ENCODE assay signal across 1 cellular context in the genomic region with DNA sequence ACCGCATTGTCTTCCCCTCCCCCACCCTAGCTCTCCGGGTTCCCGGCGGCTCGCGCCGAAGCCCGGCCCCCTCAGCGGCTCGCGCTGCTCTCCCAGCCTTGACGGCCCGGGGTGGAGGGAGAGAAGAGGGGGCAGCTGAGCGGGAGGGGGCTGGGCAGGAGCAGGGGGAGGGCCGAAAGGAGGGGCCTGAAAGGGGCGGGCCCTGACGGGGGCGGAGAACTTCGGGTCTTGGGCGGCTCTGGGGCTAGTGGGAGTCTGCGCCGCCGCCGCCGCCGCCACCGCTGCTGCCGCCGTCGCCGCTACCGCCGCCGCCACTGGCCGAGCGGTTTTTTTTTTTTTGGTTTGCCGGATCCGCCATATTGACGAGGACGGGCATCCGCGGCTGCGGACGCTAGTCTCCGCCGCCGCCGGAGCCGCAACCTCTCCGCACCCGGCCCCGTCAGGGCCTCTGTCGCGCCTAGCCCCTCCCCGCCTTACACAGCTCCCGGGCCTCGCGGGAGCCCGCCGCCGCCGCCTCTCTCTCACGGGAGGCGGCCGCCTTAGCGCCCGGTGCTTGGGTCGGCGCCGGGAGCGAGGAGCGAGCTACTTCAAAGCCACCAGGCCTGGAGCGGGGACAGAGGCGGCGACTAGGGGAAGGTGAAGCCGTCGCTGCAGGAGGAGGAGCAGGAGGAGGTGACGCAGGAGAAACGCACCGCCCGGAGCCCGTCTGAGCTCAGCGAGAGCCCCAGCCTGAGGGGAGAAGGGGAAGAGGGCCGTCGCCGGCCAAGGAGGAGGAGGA.
TF ChIP-seq lines count a peak whose summit lies in the region.

A gene with protein sequence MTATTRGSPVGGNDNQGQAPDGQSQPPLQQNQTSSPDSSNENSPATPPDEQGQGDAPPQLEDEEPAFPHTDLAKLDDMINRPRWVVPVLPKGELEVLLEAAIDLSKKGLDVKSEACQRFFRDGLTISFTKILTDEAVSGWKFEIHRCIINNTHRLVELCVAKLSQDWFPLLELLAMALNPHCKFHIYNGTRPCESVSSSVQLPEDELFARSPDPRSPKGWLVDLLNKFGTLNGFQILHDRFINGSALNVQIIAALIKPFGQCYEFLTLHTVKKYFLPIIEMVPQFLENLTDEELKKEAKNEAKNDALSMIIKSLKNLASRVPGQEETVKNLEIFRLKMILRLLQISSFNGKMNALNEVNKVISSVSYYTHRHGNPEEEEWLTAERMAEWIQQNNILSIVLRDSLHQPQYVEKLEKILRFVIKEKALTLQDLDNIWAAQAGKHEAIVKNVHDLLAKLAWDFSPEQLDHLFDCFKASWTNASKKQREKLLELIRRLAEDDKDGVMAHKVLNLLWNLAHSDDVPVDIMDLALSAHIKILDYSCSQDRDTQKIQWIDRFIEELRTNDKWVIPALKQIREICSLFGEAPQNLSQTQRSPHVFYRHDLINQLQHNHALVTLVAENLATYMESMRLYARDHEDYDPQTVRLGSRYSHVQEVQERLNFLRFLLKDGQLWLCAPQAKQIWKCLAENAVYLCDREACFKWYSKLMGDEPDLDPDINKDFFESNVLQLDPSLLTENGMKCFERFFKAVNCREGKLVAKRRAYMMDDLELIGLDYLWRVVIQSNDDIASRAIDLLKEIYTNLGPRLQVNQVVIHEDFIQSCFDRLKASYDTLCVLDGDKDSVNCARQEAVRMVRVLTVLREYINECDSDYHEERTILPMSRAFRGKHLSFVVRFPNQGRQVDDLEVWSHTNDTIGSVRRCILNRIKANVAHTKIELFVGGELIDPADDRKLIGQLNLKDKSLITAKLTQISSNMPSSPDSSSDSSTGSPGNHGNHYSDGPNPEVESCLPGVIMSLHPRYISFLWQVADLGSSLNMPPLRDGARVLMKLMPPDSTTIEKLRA (N-terminal part only) (plus strand): TSS at position 341 of the 778 bp plus-strand sequence. CDS start 38,184 bp downstream, outside the sequence.

TF ChIP-seq in K562, 482 proteins besides CTCF, POLR2A, EP300 and RAD21 (continues in another document):
- TF ChIP-seq, protein P1, sequence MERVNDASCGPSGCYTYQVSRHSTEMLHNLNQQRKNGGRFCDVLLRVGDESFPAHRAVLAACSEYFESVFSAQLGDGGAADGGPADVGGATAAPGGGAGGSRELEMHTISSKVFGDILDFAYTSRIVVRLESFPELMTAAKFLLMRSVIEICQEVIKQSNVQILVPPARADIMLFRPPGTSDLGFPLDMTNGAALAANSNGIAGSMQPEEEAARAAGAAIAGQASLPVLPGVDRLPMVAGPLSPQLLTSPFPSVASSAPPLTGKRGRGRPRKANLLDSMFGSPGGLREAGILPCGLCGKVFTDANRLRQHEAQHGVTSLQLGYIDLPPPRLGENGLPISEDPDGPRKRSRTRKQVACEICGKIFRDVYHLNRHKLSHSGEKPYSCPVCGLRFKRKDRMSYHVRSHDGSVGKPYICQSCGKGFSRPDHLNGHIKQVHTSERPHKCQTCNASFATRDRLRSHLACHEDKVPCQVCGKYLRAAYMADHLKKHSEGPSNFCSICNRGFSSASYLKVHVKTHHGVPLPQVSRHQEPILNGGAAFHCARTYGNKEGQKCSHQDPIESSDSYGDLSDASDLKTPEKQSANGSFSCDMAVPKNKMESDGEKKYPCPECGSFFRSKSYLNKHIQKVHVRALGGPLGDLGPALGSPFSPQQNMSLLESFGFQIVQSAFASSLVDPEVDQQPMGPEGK (CRISPR knock-in tag; IDR thresholded peaks at IDR 0.05; ENCODE audit: borderline replicate concordance) = no peak
- TF ChIP-seq ZNF347 (CRISPR knock-in tag; IDR thresholded peaks at IDR 0.05; ENCODE audit: low read depth) (no peak), NFRKB (IDR thresholded peaks at IDR 0.05; ENCODE audit: low read depth) (no peak), SMAD1 (IDR thresholded peaks at IDR 0.05; ENCODE audit: low read depth, low read length, partially characterized antibody) (no peak), RFX1 (IDR thresholded peaks at IDR 0.05) (no peak), ZNF224 (CRISPR knock-in tag; IDR thresholded peaks at IDR 0.05) (no peak), CREM (IDR thresholded peaks at IDR 0.05; ENCODE audit: low read depth) (peak; percentile 4; the same call in 1 of the 2 replicates), HDAC1 (IDR thresholded peaks at IDR 0.05) (no peak), ZNF785 (CRISPR knock-in tag; IDR thresholded peaks at IDR 0.05) (no peak), HEY1 (CRISPR knock-in tag; IDR thresholded peaks at IDR 0.05; ENCODE audit: borderline replicate concordance) (no peak), ZNF589 (CRISPR knock-in tag; IDR thresholded peaks at IDR 0.05; ENCODE audit: low read depth) (no peak), SIRT6 (IDR thresholded peaks at IDR 0.05; ENCODE audit: low read depth, low read length) (no peak), TRIM24 (IDR thresholded peaks at IDR 0.05) (no peak), POLR3G (IDR thresholded peaks at IDR 0.05; ENCODE audit: extremely low read depth, insufficient read length, insufficient replicate concordance) (no peak), ZNF668 (CRISPR knock-in tag; IDR thresholded peaks at IDR 0.05) (no peak), TAF9B (IDR thresholded peaks at IDR 0.05; ENCODE audit: partially characterized antibody) (no peak), CAMTA2 (CRISPR knock-in tag; conservative IDR thresholded peaks at IDR 0.05) (no peak), HNRNPL (IDR thresholded peaks at IDR 0.05; ENCODE audit: low read depth, low read length) (no peak), NR2C2 (CRISPR knock-in tag; IDR thresholded peaks at IDR 0.05) (no peak), NR2C2 (tag; IDR thresholded peaks at IDR 0.05) (no peak), DPF2 (IDR thresholded peaks at IDR 0.05) (no peak), CC2D1A (IDR thresholded peaks at IDR 0.05) (no peak), POLR2G (IDR thresholded peaks at IDR 0.05; ENCODE audit: low read depth, low read length) (peak; percentile 75), ZNF551 (CRISPR knock-in tag; IDR thresholded peaks at IDR 0.05) (no peak), ZNF584 (CRISPR knock-in tag; IDR thresholded peaks at IDR 0.05; ENCODE audit: low read depth) (no peak), ATF7 (IDR thresholded peaks at IDR 0.05) (no peak)
- TF ChIP-seq, protein P2, sequence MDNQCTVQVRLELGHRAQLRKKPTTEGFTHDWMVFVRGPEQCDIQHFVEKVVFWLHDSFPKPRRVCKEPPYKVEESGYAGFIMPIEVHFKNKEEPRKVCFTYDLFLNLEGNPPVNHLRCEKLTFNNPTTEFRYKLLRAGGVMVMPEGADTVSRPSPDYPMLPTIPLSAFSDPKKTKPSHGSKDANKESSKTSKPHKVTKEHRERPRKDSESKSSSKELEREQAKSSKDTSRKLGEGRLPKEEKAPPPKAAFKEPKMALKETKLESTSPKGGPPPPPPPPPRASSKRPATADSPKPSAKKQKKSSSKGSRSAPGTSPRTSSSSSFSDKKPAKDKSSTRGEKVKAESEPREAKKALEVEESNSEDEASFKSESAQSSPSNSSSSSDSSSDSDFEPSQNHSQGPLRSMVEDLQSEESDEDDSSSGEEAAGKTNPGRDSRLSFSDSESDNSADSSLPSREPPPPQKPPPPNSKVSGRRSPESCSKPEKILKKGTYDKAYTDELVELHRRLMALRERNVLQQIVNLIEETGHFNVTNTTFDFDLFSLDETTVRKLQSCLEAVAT (IDR thresholded peaks at IDR 0.05) = no peak; a peak in 2 of 4 replicates
- TF ChIP-seq, protein P3, sequence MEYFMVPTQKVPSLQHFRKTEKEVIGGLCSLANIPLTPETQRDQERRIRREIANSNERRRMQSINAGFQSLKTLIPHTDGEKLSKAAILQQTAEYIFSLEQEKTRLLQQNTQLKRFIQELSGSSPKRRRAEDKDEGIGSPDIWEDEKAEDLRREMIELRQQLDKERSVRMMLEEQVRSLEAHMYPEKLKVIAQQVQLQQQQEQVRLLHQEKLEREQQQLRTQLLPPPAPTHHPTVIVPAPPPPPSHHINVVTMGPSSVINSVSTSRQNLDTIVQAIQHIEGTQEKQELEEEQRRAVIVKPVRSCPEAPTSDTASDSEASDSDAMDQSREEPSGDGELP (CRISPR knock-in tag; IDR thresholded peaks at IDR 0.05; ENCODE audit: borderline replicate concordance) = no peak
- TF ChIP-seq, protein P4, sequence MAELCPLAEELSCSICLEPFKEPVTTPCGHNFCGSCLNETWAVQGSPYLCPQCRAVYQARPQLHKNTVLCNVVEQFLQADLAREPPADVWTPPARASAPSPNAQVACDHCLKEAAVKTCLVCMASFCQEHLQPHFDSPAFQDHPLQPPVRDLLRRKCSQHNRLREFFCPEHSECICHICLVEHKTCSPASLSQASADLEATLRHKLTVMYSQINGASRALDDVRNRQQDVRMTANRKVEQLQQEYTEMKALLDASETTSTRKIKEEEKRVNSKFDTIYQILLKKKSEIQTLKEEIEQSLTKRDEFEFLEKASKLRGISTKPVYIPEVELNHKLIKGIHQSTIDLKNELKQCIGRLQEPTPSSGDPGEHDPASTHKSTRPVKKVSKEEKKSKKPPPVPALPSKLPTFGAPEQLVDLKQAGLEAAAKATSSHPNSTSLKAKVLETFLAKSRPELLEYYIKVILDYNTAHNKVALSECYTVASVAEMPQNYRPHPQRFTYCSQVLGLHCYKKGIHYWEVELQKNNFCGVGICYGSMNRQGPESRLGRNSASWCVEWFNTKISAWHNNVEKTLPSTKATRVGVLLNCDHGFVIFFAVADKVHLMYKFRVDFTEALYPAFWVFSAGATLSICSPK (IDR thresholded peaks at IDR 0.05; ENCODE audit: borderline replicate concordance) = no peak
- TF ChIP-seq, protein P5, sequence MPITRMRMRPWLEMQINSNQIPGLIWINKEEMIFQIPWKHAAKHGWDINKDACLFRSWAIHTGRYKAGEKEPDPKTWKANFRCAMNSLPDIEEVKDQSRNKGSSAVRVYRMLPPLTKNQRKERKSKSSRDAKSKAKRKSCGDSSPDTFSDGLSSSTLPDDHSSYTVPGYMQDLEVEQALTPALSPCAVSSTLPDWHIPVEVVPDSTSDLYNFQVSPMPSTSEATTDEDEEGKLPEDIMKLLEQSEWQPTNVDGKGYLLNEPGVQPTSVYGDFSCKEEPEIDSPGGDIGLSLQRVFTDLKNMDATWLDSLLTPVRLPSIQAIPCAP (CRISPR knock-in tag; IDR thresholded peaks at IDR 0.05; ENCODE audit: borderline replicate concordance) = no peak
- TF ChIP-seq, protein P6, sequence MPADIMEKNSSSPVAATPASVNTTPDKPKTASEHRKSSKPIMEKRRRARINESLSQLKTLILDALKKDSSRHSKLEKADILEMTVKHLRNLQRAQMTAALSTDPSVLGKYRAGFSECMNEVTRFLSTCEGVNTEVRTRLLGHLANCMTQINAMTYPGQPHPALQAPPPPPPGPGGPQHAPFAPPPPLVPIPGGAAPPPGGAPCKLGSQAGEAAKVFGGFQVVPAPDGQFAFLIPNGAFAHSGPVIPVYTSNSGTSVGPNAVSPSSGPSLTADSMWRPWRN (IDR thresholded peaks at IDR 0.05; ENCODE audit: low read depth) = no peak
- TF ChIP-seq, protein P7, sequence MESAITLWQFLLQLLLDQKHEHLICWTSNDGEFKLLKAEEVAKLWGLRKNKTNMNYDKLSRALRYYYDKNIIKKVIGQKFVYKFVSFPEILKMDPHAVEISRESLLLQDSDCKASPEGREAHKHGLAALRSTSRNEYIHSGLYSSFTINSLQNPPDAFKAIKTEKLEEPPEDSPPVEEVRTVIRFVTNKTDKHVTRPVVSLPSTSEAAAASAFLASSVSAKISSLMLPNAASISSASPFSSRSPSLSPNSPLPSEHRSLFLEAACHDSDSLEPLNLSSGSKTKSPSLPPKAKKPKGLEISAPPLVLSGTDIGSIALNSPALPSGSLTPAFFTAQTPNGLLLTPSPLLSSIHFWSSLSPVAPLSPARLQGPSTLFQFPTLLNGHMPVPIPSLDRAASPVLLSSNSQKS (CRISPR knock-in tag; IDR thresholded peaks at IDR 0.05) = no peak
- TF ChIP-seq, protein P8, sequence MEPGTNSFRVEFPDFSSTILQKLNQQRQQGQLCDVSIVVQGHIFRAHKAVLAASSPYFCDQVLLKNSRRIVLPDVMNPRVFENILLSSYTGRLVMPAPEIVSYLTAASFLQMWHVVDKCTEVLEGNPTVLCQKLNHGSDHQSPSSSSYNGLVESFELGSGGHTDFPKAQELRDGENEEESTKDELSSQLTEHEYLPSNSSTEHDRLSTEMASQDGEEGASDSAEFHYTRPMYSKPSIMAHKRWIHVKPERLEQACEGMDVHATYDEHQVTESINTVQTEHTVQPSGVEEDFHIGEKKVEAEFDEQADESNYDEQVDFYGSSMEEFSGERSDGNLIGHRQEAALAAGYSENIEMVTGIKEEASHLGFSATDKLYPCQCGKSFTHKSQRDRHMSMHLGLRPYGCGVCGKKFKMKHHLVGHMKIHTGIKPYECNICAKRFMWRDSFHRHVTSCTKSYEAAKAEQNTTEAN (CRISPR knock-in tag; IDR thresholded peaks at IDR 0.05) = no peak
- TF ChIP-seq, protein P9, sequence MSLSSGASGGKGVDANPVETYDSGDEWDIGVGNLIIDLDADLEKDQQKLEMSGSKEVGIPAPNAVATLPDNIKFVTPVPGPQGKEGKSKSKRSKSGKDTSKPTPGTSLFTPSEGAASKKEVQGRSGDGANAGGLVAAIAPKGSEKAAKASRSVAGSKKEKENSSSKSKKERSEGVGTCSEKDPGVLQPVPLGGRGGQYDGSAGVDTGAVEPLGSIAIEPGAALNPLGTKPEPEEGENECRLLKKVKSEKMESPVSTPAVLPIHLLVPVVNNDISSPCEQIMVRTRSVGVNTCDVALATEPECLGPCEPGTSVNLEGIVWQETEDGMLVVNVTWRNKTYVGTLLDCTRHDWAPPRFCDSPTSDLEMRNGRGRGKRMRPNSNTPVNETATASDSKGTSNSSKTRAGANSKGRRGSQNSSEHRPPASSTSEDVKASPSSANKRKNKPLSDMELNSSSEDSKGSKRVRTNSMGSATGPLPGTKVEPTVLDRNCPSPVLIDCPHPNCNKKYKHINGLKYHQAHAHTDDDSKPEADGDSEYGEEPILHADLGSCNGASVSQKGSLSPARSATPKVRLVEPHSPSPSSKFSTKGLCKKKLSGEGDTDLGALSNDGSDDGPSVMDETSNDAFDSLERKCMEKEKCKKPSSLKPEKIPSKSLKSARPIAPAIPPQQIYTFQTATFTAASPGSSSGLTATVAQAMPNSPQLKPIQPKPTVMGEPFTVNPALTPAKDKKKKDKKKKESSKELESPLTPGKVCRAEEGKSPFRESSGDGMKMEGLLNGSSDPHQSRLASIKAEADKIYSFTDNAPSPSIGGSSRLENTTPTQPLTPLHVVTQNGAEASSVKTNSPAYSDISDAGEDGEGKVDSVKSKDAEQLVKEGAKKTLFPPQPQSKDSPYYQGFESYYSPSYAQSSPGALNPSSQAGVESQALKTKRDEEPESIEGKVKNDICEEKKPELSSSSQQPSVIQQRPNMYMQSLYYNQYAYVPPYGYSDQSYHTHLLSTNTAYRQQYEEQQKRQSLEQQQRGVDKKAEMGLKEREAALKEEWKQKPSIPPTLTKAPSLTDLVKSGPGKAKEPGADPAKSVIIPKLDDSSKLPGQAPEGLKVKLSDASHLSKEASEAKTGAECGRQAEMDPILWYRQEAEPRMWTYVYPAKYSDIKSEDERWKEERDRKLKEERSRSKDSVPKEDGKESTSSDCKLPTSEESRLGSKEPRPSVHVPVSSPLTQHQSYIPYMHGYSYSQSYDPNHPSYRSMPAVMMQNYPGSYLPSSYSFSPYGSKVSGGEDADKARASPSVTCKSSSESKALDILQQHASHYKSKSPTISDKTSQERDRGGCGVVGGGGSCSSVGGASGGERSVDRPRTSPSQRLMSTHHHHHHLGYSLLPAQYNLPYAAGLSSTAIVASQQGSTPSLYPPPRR (CRISPR knock-in tag; IDR thresholded peaks at IDR 0.05; ENCODE audit: borderline replicate concordance) = no peak
- TF ChIP-seq, protein P10, sequence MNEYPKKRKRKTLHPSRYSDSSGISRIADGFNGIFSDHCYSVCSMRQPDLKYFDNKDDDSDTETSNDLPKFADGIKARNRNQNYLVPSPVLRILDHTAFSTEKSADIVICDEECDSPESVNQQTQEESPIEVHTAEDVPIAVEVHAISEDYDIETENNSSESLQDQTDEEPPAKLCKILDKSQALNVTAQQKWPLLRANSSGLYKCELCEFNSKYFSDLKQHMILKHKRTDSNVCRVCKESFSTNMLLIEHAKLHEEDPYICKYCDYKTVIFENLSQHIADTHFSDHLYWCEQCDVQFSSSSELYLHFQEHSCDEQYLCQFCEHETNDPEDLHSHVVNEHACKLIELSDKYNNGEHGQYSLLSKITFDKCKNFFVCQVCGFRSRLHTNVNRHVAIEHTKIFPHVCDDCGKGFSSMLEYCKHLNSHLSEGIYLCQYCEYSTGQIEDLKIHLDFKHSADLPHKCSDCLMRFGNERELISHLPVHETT (CRISPR knock-in tag; conservative IDR thresholded peaks at IDR 0.05 in 1 of 2, IDR thresholded peaks at IDR 0.05 in 1 of 2) = peak in 1 of 2 experiments; percentile 11; a peak in 1 of 4 replicates
